ENCODE assay signal across 15 cellular contexts in the genomic region with DNA sequence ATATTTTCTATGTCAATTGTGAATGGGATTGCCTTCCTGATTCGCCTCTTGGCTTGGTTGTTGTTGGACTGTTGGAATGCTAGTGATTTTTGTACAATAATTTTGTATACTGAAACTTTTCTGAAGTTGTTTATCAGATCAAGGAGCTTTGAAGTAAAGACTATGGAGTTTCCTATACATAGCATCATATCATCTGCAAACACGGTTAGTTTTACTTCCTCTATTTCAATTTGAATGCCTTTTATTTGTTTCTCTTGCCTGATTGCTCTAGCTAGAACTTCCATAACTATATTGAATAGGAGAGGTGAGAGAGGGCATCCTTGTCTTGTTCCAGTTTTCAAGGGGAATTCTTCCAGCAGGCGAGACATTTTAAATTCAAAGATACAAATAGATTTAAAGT.
"Had no signal": no experiment of that assay in that cellular context is flagged by ENCODE, and none has a peak within 500 bp of the region (broad histone marks: within the 10 kb centered on the region; RNA-seq: fewer than 3 reads in every experiment).

No MANE protein-coding gene starts in this region.

- ATAC-seq: activated CD8-positive, alpha-beta memory T cell treated with anti-CD3 and anti-CD28 coated beads, Interleukin-2, amount 10 ng/mL, durations not matched to agents 7 days and 5 days; mucosa of descending colon; stimulated activated memory B cell treated with anti-CD40 and anti-IgM and Interleukin-4, amounts not matched to agents 10 μg/mL and 1 μg/mL and 100 μg/mL, for 72 hours had no signal

- DNase-seq: activated CD4-positive, alpha-beta memory T cell treated with anti-CD3 and anti-CD28 coated beads, Interleukin-2, amount 10 ng/mL, durations not matched to agents 7 days and 5 days; activated CD4-positive, alpha-beta T cell treated with anti-CD3 and anti-CD28 coated beads for 48 hours; activated CD4-positive, CD25-positive, alpha-beta regulatory T cell; activated CD8-positive, alpha-beta memory T cell treated with anti-CD3 and anti-CD28 coated beads, Interleukin-2, amount 10 ng/mL, durations not matched to agents 7 days and 5 days; activated naive CD4-positive, alpha-beta T cell treated with Interleukin-2 at 50 U/mL for 16 hours; activated naive CD8-positive, alpha-beta T cell treated with anti-CD3 and anti-CD28 coated beads, Interleukin-2, amount 10 ng/mL, durations not matched to agents 7 days and 5 days; amygdala; effector CD8-positive, alpha-beta T cell; mesenchymal stem cell; mucosa of descending colon; naive B cell; retina; spleen; stimulated activated CD4-positive, alpha-beta T cell treated with anti-CD3 and anti-CD28 coated beads, Interleukin-4, amount 100 ng/mL, for 4 hours had no signal
